In genomic region chr1:93758842-93759515, GRCh38 we compare ENCODE assay signal across 9 cellular contexts.
A peak's percentile ranks its signal among the peaks of the same experiment; 100 is the strongest.
DNase-seq lines count a peak whose midpoint lies in the region; ATAC-seq and TF ChIP-seq lines count a peak whose summit lies in the region.
"Had no signal": no experiment of that assay in that cellular context is flagged by ENCODE, and none has a peak within 500 bp of the region (broad histone marks: within the 10 kb centered on the region; RNA-seq: fewer than 3 reads in every experiment).

No MANE protein-coding gene starts in this region.

- H3K36me3 ChIP-seq in Loucy (ENCODE audit: insufficient read depth, low read length), result no peaks in the 10 kb centered on the region

- H3K4me3 ChIP-seq in AG10803 (ENCODE audit: low read length), result no peak overlapping the region
- no peak overlapping the region for H3K4me3 ChIP-seq in Loucy (ENCODE audit: low read length, poor library complexity, severe bottlenecking)

- H2AFZ ChIP-seq in Loucy (ENCODE audit: low read length), result no peak overlapping the region

- H3K9me3 Mint-ChIP-seq in activated T-helper 17 cell treated with anti-CD3 and anti-CD28 coated beads, Interleukin-2, amount 50 U/mL, for 72 hours, result no peaks in the 10 kb centered on the region
- H3K9me3 Mint-ChIP-seq: dendritic cell treated with granulocyte-macrophage colony-stimulating factor and Interleukin-4, amounts not matched to agents 40 ng/mL and 50 ng/mL, for 4 days had no signal

- TF ChIP-seq CTCF in AG10803 (conservative IDR thresholded peaks at IDR 0.05; ENCODE audit: low read length) (no peak), Loucy (conservative IDR thresholded peaks at IDR 0.05; ENCODE audit: low read length) (no peak)

- H3K4me1 ChIP-seq in Loucy (ENCODE audit: insufficient read depth, low read length, poor library complexity, severe bottlenecking), result peaks cover 2% of the 10 kb centered on the region

- peak; percentile 49 for DNase-seq in AG10803 (ENCODE audit: low read depth)
- no peak for DNase-seq in left colon
- no peak for DNase-seq in NCI-H526 treated with DMSO at 0.1 percent for 48 hours (lab: John Stamatoyannopoulos, UW)
- no peak for DNase-seq in SK-N-DZ (ENCODE audit: low spot score)
- no peak for DNase-seq in effector CD4-positive, alpha-beta T cell

- H3K9me3 ChIP-seq in Loucy (ENCODE audit: insufficient read depth, low read depth, low read length), result no peaks in the 10 kb centered on the region

- H3K4me3 Mint-ChIP-seq in activated T-helper 17 cell treated with anti-CD3 and anti-CD28 coated beads, Interleukin-2, amount 50 U/mL, for 72 hours, result no peak overlapping the region
- H3K4me3 Mint-ChIP-seq: dendritic cell treated with granulocyte-macrophage colony-stimulating factor and Interleukin-4, amounts not matched to agents 40 ng/mL and 50 ng/mL, for 4 days had no signal

- no peaks in the 10 kb centered on the region for H3F3A ChIP-seq in Loucy (ENCODE audit: low read depth)

- H3K9ac ChIP-seq in Loucy (ENCODE audit: low read depth, low read length, poor library complexity, severe bottlenecking), result no peak overlapping the region

- no peaks in the 10 kb centered on the region for H3K9me2 ChIP-seq in Loucy (replicated peaks; ENCODE audit: low read depth, low read length)

- no peak overlapping the region for H3K27ac Mint-ChIP-seq in activated T-helper 17 cell treated with anti-CD3 and anti-CD28 coated beads, Interleukin-2, amount 50 U/mL, for 72 hours

- intact Hi-C loops in left colon (cut with DNase I, micrococcal nuclease), result no loop called here

- no peaks in the 10 kb centered on the region for H3K79me2 ChIP-seq in Loucy (ENCODE audit: insufficient read depth, low read length)

- H3K27me3 ChIP-seq in Loucy (ENCODE audit: insufficient read depth, low read length, poor library complexity, severe bottlenecking), result no peaks in the 10 kb centered on the region

- H3K27me3 Mint-ChIP-seq in activated T-helper 17 cell treated with anti-CD3 and anti-CD28 coated beads, Interleukin-2, amount 50 U/mL, for 72 hours, result no peaks in the 10 kb centered on the region

- ATAC-seq in activated T-helper 17 cell treated with anti-CD3 and anti-CD28 coated beads, Interleukin-2, amount 50 U/mL, for 72 hours (replicated peaks), result peak; percentile 89
- ATAC-seq in left colon (peak; percentile 19), HG03280 (IDR thresholded peaks at IDR 0.05; ENCODE audit: unreplicated experiment) (no peak)

- no peaks in the 10 kb centered on the region for H3K36me3 Mint-ChIP-seq in activated T-helper 17 cell treated with anti-CD3 and anti-CD28 coated beads, Interleukin-2, amount 50 U/mL, for 72 hours (ENCODE audit: low read depth)

- no peaks in the 10 kb centered on the region for H4K20me1 ChIP-seq in Loucy (ENCODE audit: insufficient read depth, low read length, poor library complexity, severe bottlenecking)

- H3K4me2 ChIP-seq in Loucy (ENCODE audit: low read depth, low read length, poor library complexity, severe bottlenecking), result peak overlapping the region; percentile 16

- peaks cover 5% of the 10 kb centered on the region for H3K4me1 Mint-ChIP-seq in activated T-helper 17 cell treated with anti-CD3 and anti-CD28 coated beads, Interleukin-2, amount 50 U/mL, for 72 hours
